10 cellular contexts compared by ENCODE assay signal in the genomic region with DNA sequence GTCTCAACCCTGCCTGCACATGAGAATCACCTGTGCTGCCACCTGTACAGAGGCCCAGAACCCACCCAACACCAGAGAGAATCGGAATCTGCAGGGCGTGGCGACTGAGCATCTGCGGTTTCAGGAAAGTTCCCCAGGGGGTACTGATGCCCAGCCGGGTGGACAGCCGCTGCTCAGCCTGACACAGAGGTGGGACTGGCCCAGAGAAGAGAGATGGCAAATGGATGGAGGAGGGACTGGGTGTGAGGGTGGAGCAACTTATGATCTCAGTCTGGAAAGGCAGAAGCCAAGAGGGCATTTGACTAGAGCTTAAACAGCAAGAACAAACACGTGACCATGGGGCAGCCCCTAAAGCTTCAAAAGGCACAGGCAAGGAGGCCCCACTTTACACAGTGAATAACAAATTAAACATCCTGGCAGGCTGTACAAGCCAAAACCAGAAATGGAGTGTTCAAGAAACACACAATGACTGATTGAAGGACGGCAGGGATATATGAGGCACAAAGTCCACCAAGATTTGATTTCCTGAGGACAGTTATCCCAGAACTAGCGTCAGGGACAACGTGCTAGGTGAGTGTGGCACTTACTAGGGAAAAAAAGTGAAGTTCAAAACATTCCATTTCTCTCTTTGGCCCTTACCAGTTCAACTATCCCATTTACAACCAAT.
DNase-seq lines count a peak whose midpoint lies in the region; ATAC-seq and TF ChIP-seq lines count a peak whose summit lies in the region.
"Had no signal": no experiment of that assay in that cellular context is flagged by ENCODE, and none has a peak within 500 bp of the region (broad histone marks: within the 10 kb centered on the region; RNA-seq: fewer than 3 reads in every experiment).

No MANE protein-coding gene starts in this region.

- peak overlapping the region; percentile 40 for H3K4me3 Mint-ChIP-seq in T-helper 1 cell treated with Interleukin-12 subunit alpha and Interleukin-12 subunit beta and Interleukin-4 antibody, amounts not matched to agents 30 μg/mL and 1 μg/mL, for 36 hours

- peaks cover 55% of the 10 kb centered on the region for H3K4me1 Mint-ChIP-seq in T-helper 1 cell treated with Interleukin-12 subunit alpha and Interleukin-12 subunit beta and Interleukin-4 antibody, amounts not matched to agents 30 μg/mL and 1 μg/mL, for 36 hours (ENCODE audit: low read depth)

- no peaks in the 10 kb centered on the region for H3K9me3 ChIP-seq in endocrine pancreas (ENCODE audit: control insufficient read depth, low read length)
- H3K9me3 ChIP-seq: SJSA1 had no signal

- no peak for TF ChIP-seq CTCF in GM13976 (IDR thresholded peaks at IDR 0.05; ENCODE audit: borderline replicate concordance, control extremely low read depth, extremely low read depth, insufficient read depth, missing control alignments)

- in situ Hi-C loops in GM13976 (cut with MboI; ENCODE audit: low sequenced_read_pairs, unreplicated experiment), result no loop called here

- ATAC-seq in HG02610 (IDR thresholded peaks at IDR 0.05; ENCODE audit: unreplicated experiment) (no peak), GM19455 (IDR thresholded peaks at IDR 0.05; ENCODE audit: unreplicated experiment) (no peak)
- ATAC-seq: right cardiac atrium had no signal

- H3K4me1 ChIP-seq in endocrine pancreas (ENCODE audit: control insufficient read depth, insufficient read depth, low read length), result peaks cover 13% of the 10 kb centered on the region

- H3K36me3 ChIP-seq in endocrine pancreas (ENCODE audit: control insufficient read depth, insufficient read depth, low read length), result peaks cover 3% of the 10 kb centered on the region

- H3K9me3 Mint-ChIP-seq in T-helper 1 cell treated with Interleukin-12 subunit alpha and Interleukin-12 subunit beta and Interleukin-4 antibody, amounts not matched to agents 30 μg/mL and 1 μg/mL, for 36 hours, result no peaks in the 10 kb centered on the region

- peak overlapping the region; percentile 63 for H3K27ac Mint-ChIP-seq in T-helper 1 cell treated with Interleukin-12 subunit alpha and Interleukin-12 subunit beta and Interleukin-4 antibody, amounts not matched to agents 30 μg/mL and 1 μg/mL, for 36 hours

- peak; percentile 69 for DNase-seq in GM13976 (ENCODE audit: low spot score)
- peak; percentile 72 for DNase-seq in stimulated activated CD4-positive, alpha-beta T cell treated with anti-CD3 and anti-CD28 coated beads, Interleukin-1b, Interleukin-23, amount 100 ng/mL, for 48 hours
- DNase-seq in NCI-H187 treated with DMSO at 0.1 percent for 48 hours (lab: John Stamatoyannopoulos, UW), result no peak
- DNase-seq: NCI-H1436 treated with DMSO at 0.1 percent for 48 hours had no signal

- H3K4me3 ChIP-seq in endocrine pancreas (ENCODE audit: control insufficient read depth, insufficient read depth, low read length), result peak overlapping the region; percentile 40
- H3K4me3 ChIP-seq: SJSA1 had no signal

- peak overlapping the region; percentile 51 for H3K9ac ChIP-seq in endocrine pancreas (ENCODE audit: control insufficient read depth, insufficient read depth, low read length)

- H3K27me3 Mint-ChIP-seq in T-helper 1 cell treated with Interleukin-12 subunit alpha and Interleukin-12 subunit beta and Interleukin-4 antibody, amounts not matched to agents 30 μg/mL and 1 μg/mL, for 36 hours (ENCODE audit: low read depth), result no peaks in the 10 kb centered on the region

- H3K36me3 Mint-ChIP-seq in T-helper 1 cell treated with Interleukin-12 subunit alpha and Interleukin-12 subunit beta and Interleukin-4 antibody, amounts not matched to agents 30 μg/mL and 1 μg/mL, for 36 hours (ENCODE audit: low read depth), result peaks cover 22% of the 10 kb centered on the region

- no peaks in the 10 kb centered on the region for H3K27me3 ChIP-seq in endocrine pancreas (ENCODE audit: control insufficient read depth, insufficient read depth, low read length)
- H3K27me3 ChIP-seq: SJSA1 had no signal
